ENCODE assay signal across 8 cellular contexts in the genomic region with DNA sequence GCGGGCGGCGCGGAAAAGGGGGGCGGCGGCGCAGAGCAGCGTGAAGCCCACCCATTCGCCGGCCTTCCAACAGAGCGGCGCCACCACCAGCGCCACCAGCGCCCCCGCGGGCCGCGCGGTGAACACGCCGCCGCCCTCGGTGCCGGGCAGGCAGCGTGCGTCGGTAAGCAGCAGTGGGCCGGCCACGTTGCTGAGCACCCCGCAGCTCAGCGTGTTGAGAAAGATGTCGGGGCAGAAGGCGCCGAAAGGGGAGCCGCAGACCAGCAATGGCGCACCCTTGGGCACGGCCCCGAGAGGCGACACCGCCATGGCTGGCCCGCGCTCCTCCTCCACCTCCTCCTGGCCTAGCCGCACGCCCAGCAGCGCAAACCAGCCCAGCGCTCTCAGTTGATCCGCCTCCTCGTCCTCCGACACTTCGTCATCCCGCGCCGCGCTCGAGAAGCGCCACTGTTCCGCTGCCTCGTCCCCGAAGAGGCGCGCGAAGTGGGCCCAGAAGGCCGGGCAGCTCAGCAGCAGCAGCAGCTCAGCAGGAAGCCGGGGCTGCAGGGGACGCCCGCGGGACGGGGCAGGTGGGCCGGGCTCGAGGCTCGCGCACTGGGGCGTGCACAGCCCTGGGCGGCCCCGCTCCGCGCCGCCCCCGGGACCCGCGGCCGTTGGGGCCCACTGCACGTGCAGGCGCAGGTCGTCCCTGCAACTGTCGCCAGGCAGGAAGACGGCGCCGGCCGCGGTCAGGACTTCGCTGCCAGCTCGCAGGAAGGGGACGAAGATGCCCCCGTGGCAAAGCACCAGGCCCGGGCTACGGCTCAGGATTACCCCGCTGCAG. TPM values are rescaled to one million over a fixed set of nuclear protein-coding genes. Genes with fewer than 3 reads are reported as not detected.
DNase-seq lines count a peak whose midpoint lies in the region; ATAC-seq, FAIRE-seq and TF ChIP-seq lines count a peak whose summit lies in the region.

No MANE protein-coding gene starts in this region.

- H3K9me3 Mint-ChIP-seq in osteocyte (ENCODE audit: unreplicated experiment), result no peaks in the 10 kb centered on the region

- peaks cover 0 to 9% of the 10 kb centered on the region in 2 donors for H3K36me3 ChIP-seq in thyroid gland

- no peaks in the 10 kb centered on the region for H3K27me3 ChIP-seq in thyroid gland

- H3K4me3 Mint-ChIP-seq in osteocyte (ENCODE audit: unreplicated experiment), result peak overlapping the region; percentile 85

- in situ Hi-C loops in SK-MEL-5 (cut with HindIII; ENCODE audit: low pct_unique_long_range_greater_than_20kb, low sequenced_read_pairs), result no loop called here

- H3K9me3 ChIP-seq in thyroid gland, result no peaks in the 10 kb centered on the region

- H3K4me1 ChIP-seq in thyroid gland, result peaks cover 13 to 17% of the 10 kb centered on the region in 2 donors

- H3K36me3 Mint-ChIP-seq in osteocyte (ENCODE audit: unreplicated experiment), result peaks cover 6% of the 10 kb centered on the region

- peak overlapping the region; percentile 65 to 96 (median 71) for H3K4me3 ChIP-seq in thyroid gland (replicated peaks in 1 of 3)

- H3K27ac ChIP-seq in thyroid gland, result peak overlapping the region; percentile 65 to 93 (median 87)

- peak in 1 of 2 donors; percentile 31 for TF ChIP-seq POLR2A in thyroid gland (IDR thresholded peaks at IDR 0.05)

- peak overlapping the region; percentile 98 for H3K27ac Mint-ChIP-seq in osteocyte (ENCODE audit: unreplicated experiment)

- TF ChIP-seq CTCF in D721Med (IDR thresholded peaks at IDR 0.05; ENCODE audit: insufficient read depth, missing control alignments) (peak; percentile 39), osteocyte (IDR thresholded peaks at IDR 0.05) (peak; percentile 62), thyroid gland (IDR thresholded peaks at IDR 0.05) (peak; percentile 22 to 65 (median 40))

- no peak for DNase-seq in D721Med (ENCODE audit: insufficient read length, low spot score)
- peak; percentile 64 for DNase-seq in HT-29 (ENCODE audit: low spot score)
- DNase-seq in SK-MEL-5 (ENCODE audit: low read depth, low spot score), result peak; percentile 34
- peak; percentile 74 for DNase-seq in activated naive CD4-positive, alpha-beta T cell treated with anti-CD3 and anti-CD28 coated beads, Interleukin-2, amount 50 U/mL, for 16 hours
- DNase-seq in head of caudate nucleus, result peak in 40 of 42 donors; percentile 49 to 85 (median 70)
- no peak for DNase-seq in osteocyte (ENCODE audit: extremely low spot score, unreplicated experiment)
- DNase-seq in thyroid gland, result peak; percentile 60 to 66

- peaks cover 19% of the 10 kb centered on the region for H3K4me1 Mint-ChIP-seq in osteocyte (ENCODE audit: unreplicated experiment)

- intact Hi-C loops in head of caudate nucleus (cut with DNase I) (loop anchor here (2.0 kb wide), 1 partner anchor 25 kb away; a partner anchor contains a TSS), thyroid gland (cut with DNase I) (no loop called here)

- FAIRE-seq in D721Med (lab: Jason Lieb, UNC), result no peak

- WGBS in thyroid gland, 2 donors, result 0% methylated on average over 4 to 5 of the region's 98 CpGs

- peak; percentile 52 for ATAC-seq in GM21360 (IDR thresholded peaks at IDR 0.05; ENCODE audit: unreplicated experiment)

- no peaks in the 10 kb centered on the region for H3K27me3 Mint-ChIP-seq in osteocyte (ENCODE audit: unreplicated experiment)

RNA-seq across cellular contexts. Expression of a gene that starts 0.6 kb away (rescaled TPM):
- total RNA-seq in HT-29 (2014; rRNA removed; shearing (Covaris generic)), result 28.2 and 32.2 TPM in 2 replicates
- 22.7 and 24.4 TPM in 2 replicates for total RNA-seq in SK-MEL-5 (2014; rRNA removed; shearing (Covaris generic))
- polyA plus RNA-seq in SK-MEL-5 (2015; cell fraction: cytosol; rRNA removed), result 24.4 and 25.8 TPM in 2 replicates
- 72.8 and 77.5 TPM in 2 replicates for polyA plus RNA-seq in SK-MEL-5 (2015; cell fraction: nucleus; rRNA removed)
- 13.8 and 15.6 TPM in 2 replicates for total RNA-seq in osteocyte
- total RNA-seq in thyroid gland, result 10 to 100 TPM; 17.1 to 31.2 (median 25.1) TPM

RNA-seq across cellular contexts. Expression of a gene that starts 13.3 kb away (rescaled TPM):
- total RNA-seq in HT-29 (2014; rRNA removed; shearing (Covaris generic)), result 19.2 and 21.6 TPM in 2 replicates
- 8.1 and 8.2 TPM in 2 replicates for total RNA-seq in SK-MEL-5 (2014; rRNA removed; shearing (Covaris generic))
- polyA plus RNA-seq in SK-MEL-5 (2015; cell fraction: cytosol; rRNA removed), result 17.1 and 17.4 TPM in 2 replicates
- polyA plus RNA-seq in SK-MEL-5 (2015; cell fraction: nucleus; rRNA removed), result 8.4 and 9.6 TPM in 2 replicates
- 11.7 and 12.1 TPM in 2 replicates for total RNA-seq in osteocyte
- 10 to 100 TPM; 22.0 to 38.3 (median 31.1) TPM for total RNA-seq in thyroid gland

RNA-seq across cellular contexts. Expression of a gene that starts 24.4 kb away (rescaled TPM):
- 38.2 and 39.2 TPM in 2 replicates for total RNA-seq in HT-29 (2014; rRNA removed; shearing (Covaris generic))
- 71.4 and 73.2 TPM in 2 replicates for total RNA-seq in SK-MEL-5 (2014; rRNA removed; shearing (Covaris generic))
- polyA plus RNA-seq in SK-MEL-5 (2015; cell fraction: cytosol; rRNA removed), result 24.3 and 31.7 TPM in 2 replicates
- polyA plus RNA-seq in SK-MEL-5 (2015; cell fraction: nucleus; rRNA removed), result 24.7 and 50.9 TPM in 2 replicates
- 143 and 168 TPM in 2 replicates for total RNA-seq in osteocyte
- total RNA-seq in thyroid gland, result 100 to 1,000 TPM in 3 of 4 donors, 10 to 100 TPM in 1; 99.6 to 125 (median 103) TPM

Comparison
In these comparisons a context has a peak if more than half of its experiments do, and no peak if none do; other contexts are left out.
1. DNase-seq: peak in HT-29 (single experiment), SK-MEL-5 (single experiment), activated naive CD4-positive, alpha-beta T cell treated with anti-CD3 and anti-CD28 coated beads, Interleukin-2, amount 50 U/mL, for 16 hours (single experiment), head of caudate nucleus (40 of 42) and thyroid gland (2 of 2); none in D721Med (single experiment) and osteocyte (single experiment).
2. Peak in every context shown above with its lines, with median percentiles within 50 percentile points of each other: CTCF ChIP-seq.